ENCODE assay signal across 7 cellular contexts in the genomic region with DNA sequence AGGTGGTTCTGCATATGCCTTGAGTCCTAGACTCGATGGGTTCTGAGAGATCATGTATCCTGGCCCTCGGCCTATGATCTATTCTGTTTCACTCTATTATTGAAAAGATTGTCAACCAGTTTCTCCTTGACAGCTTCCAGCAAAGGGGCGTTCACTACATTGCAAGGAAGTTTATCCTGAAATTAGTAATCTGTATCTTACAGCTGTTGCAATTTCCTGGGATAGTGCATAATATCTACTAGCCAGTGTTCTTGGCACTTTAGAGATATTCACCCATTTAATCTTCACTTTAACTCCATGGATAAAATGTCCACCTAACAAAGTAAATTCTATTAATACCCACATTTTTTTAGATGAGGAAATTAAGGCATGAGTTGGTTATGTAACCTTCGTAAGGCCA.
"Had no signal": no experiment of that assay in that cellular context is flagged by ENCODE, and none has a peak within 500 bp of the region (broad histone marks: within the 10 kb centered on the region; RNA-seq: fewer than 3 reads in every experiment).

No MANE protein-coding gene starts in this region.

- ATAC-seq: GM23338, K562 had no signal

- FAIRE-seq: H1, H54, K562 had no signal

- DNase-seq: H9, HCEC 1CT, IMR-90 had no signal

- H3K27ac Mint-ChIP-seq: GM23338, H9 had no signal

- H3K4me1 Mint-ChIP-seq: H9 had no signal

- H3K4me3 Mint-ChIP-seq: GM23338, H9 had no signal

- H3K9me3 Mint-ChIP-seq: GM23338, H9 had no signal

- H3K4me3 ChIP-seq: GM23338, K562 had no signal
